Comparison of ENCODE assay signal across 19 cellular contexts in genomic region chr2:180203972-180204371, GRCh38.
A peak's percentile ranks its signal among the peaks of the same experiment; 100 is the strongest.
DNase-seq lines count a peak whose midpoint lies in the region; ATAC-seq, FAIRE-seq and TF ChIP-seq lines count a peak whose summit lies in the region.
"Had no signal": no experiment of that assay in that cellular context is flagged by ENCODE, and none has a peak within 500 bp of the region (broad histone marks: within the 10 kb centered on the region; RNA-seq: fewer than 3 reads in every experiment).

No MANE protein-coding gene starts in this region.

- CTCF ChIA-PET in K562 (lab: Yijun Ruan, JAX; ENCODE audit: low intra/inter-chr PET ratio): no interaction called here

- no peak overlapping the region for H3K9ac ChIP-seq in GM23248
- no peak overlapping the region for H3K9ac ChIP-seq in K562 (ENCODE audit: insufficient read depth in 1 of 2, low read depth in 2 of 2, low read length in 2 of 2)

- H3K4me1 ChIP-seq in GM23248 (ENCODE audit: insufficient read depth) (peaks cover 29% of the 10 kb centered on the region), K562 (replicated peaks in 1 of 2; ENCODE audit: control insufficient read depth in 2 of 2, insufficient read depth in 2 of 2, low read length in 2 of 2) (no peaks in the 10 kb centered on the region), gastroesophageal sphincter (peaks cover 3 to 30% (median 4%) of the 10 kb centered on the region in 3 donors)

- H3K27ac ChIP-seq in GM23248 (peak overlapping the region; percentile 42), K562 (ENCODE audit: extremely low read depth, low read depth, low read length) (no peak overlapping the region), gastroesophageal sphincter (no peak overlapping the region)
- H3K27ac ChIP-seq: WERI-Rb-1 had no signal

- TF ChIP-seq RAD21 in K562 (CRISPR knock-in tag; conservative IDR thresholded peaks at IDR 0.05 in 1 of 2, IDR thresholded peaks at IDR 0.05 in 1 of 2): no peak

- WGBS in GM23248 (ENCODE audit: low coverage in 1 of 2, low lambda C conversion rate in 2 of 2, missing lambda C conversion rate in 2 of 2), 2 experiments: 44 to 48% methylated on average over 2 of the region's 2 CpGs
- 0% methylated on average over 2 of the region's 2 CpGs for WGBS in K562 (ENCODE audit: insufficient coverage, low coverage, missing lambda C conversion rate)
- WGBS in gastroesophageal sphincter (ENCODE audit: low coverage in 1 of 2), 2 donors: 88% methylated on average over 2 of the region's 2 CpGs; no CpG with 5 or more reads in 1 of the 2 donors

- no TSS peak for BruUV-seq in K562 (replicated peaks; lab: Mats Ljungman, UMichigan)

- H2AFZ ChIP-seq in GM23248: peak overlapping the region; percentile 3; the same call in 1 of the 2 replicates
- no peak overlapping the region for H2AFZ ChIP-seq in K562 (ENCODE audit: low read depth, low read length)

- intact Hi-C loops in K562 (cut with micrococcal nuclease) (no loop called here), posterior vena cava (cut with DNase I) (no loop called here)

- H3K27me3 ChIP-seq in GM23248 (replicated peaks; ENCODE audit: insufficient read depth) (no peaks in the 10 kb centered on the region), K562 (ENCODE audit: control insufficient read depth in 2 of 2, insufficient read depth in 2 of 2, low read length in 2 of 2) (no peaks in the 10 kb centered on the region), gastroesophageal sphincter (no peaks in the 10 kb centered on the region)

- H3K9me3 ChIP-seq in GM23248 (ENCODE audit: low read depth): no peaks in the 10 kb centered on the region
- H3K9me3 ChIP-seq in K562 (replicated peaks; ENCODE audit: control insufficient read depth, insufficient read depth, low read depth, low read length): no peaks in the 10 kb centered on the region; the same call in 1 of the 2 replicates
- no peaks in the 10 kb centered on the region for H3K9me3 ChIP-seq in gastroesophageal sphincter

- H4K20me1 ChIP-seq in GM23248 (ENCODE audit: insufficient read depth) (no peaks in the 10 kb centered on the region), K562 (replicated peaks; ENCODE audit: control insufficient read depth, insufficient read depth, low read length) (no peaks in the 10 kb centered on the region)

- peaks cover 10% of the 10 kb centered on the region; the same call in 1 of the 2 replicates for H3F3A ChIP-seq in GM23248 (ENCODE audit: insufficient read depth)

- H3K79me2 ChIP-seq in GM23248 (ENCODE audit: insufficient read depth) (no peaks in the 10 kb centered on the region), K562 (ENCODE audit: control insufficient read depth, insufficient read depth, low read length) (no peaks in the 10 kb centered on the region)

- TF ChIP-seq POLR2A in K562 (conservative IDR thresholded peaks at IDR 0.05) (no peak), gastroesophageal sphincter (IDR thresholded peaks at IDR 0.05) (no peak)

- POLR2A ChIA-PET in K562 (lab: Yijun Ruan, JAX): no interaction called here

- in situ Hi-C loops in GM23248 (cut with MboI) (no loop called here), K562 (cut with MboI) (no loop called here)

- no peak for FAIRE-seq in K562 (lab: Jason Lieb, UNC)
- FAIRE-seq: frontal cortex had no signal

- ATAC-seq in K562: no peak
- ATAC-seq in gastroesophageal sphincter: peak; percentile 67
- no peak for ATAC-seq in omental fat pad (ENCODE audit: low FRiP score)
- ATAC-seq in GM19455 (IDR thresholded peaks at IDR 0.05; ENCODE audit: unreplicated experiment): no peak
- ATAC-seq: HCT116, SK-N-SH treated with all-trans-retinoic acid at 6 μM for 48 hours had no signal

- no peaks in the 10 kb centered on the region for H3K9me1 ChIP-seq in K562 (ENCODE audit: control insufficient read depth, insufficient read depth, low read length)

- no peaks in the 10 kb centered on the region for H3K36me3 ChIP-seq in GM23248 (ENCODE audit: low read depth)
- no peaks in the 10 kb centered on the region for H3K36me3 ChIP-seq in K562 (ENCODE audit: control insufficient read depth, insufficient read depth, low read length)
- H3K36me3 ChIP-seq in gastroesophageal sphincter: no peaks in the 10 kb centered on the region
- H3K36me3 ChIP-seq: WERI-Rb-1 had no signal

- no peaks in the 10 kb centered on the region for H3K9me2 ChIP-seq in GM23248 (ENCODE audit: insufficient read depth)

- no peak overlapping the region for H3K4me2 ChIP-seq in GM23248 (ENCODE audit: unreplicated experiment)
- no peak overlapping the region for H3K4me2 ChIP-seq in K562 (ENCODE audit: insufficient read depth, low read length)

- DNase-seq in GM23248: peak; percentile 91
- DNase-seq in K562 (ENCODE audit: extremely low read depth in 1 of 4, low spot score in 3 of 4): no peak
- peak; percentile 81 for DNase-seq in posterior vena cava (ENCODE audit: low spot score)
- DNase-seq in hepatic stellate cell (ENCODE audit: low spot score): no peak
- no peak for DNase-seq in activated gamma-delta T cell (lab: John Stamatoyannopoulos, UW)
- DNase-seq in omental fat pad (ENCODE audit: low spot score): no peak
- DNase-seq: activated naive CD8-positive, alpha-beta T cell treated with anti-CD3 and anti-CD28 coated beads for 36 hours; C1 segment of cervical spinal cord; cortex of kidney; DMS79; MV-4-11; NCI-H2171; retina; WERI-Rb-1 had no signal

- TF ChIP-seq CTCF in K562 (IDR thresholded peaks at IDR 0.05 in 2 of 3, conservative IDR thresholded peaks at IDR 0.05 in 1 of 3; ENCODE audit: insufficient read depth in 2 of 3, low read depth in 1 of 3, low read length in 3 of 3): no peak
- TF ChIP-seq CTCF in gastroesophageal sphincter (IDR thresholded peaks at IDR 0.05): no peak
- no peak for TF ChIP-seq CTCF in omental fat pad (IDR thresholded peaks at IDR 0.05)

- no peak for TF ChIP-seq EP300 in K562 (IDR thresholded peaks at IDR 0.05; ENCODE audit: low read length)
- no peak for TF ChIP-seq EP300 in gastroesophageal sphincter (IDR thresholded peaks at IDR 0.05)

- H3K4me3 ChIP-seq in GM23248 (no peak overlapping the region), K562 (no peak overlapping the region), gastroesophageal sphincter (no peak overlapping the region)

TF ChIP-seq in K562, 482 proteins besides CTCF, POLR2A, EP300 and RAD21:
- no peak for TF ChIP-seq BRF2 (IDR thresholded peaks at IDR 0.05; ENCODE audit: borderline replicate concordance, insufficient read depth, insufficient read length)
- peak; percentile 91 for TF ChIP-seq ZBTB17 (CRISPR knock-in tag; IDR thresholded peaks at IDR 0.05)
- no peak for TF ChIP-seq HINFP (tag; conservative IDR thresholded peaks at IDR 0.05; ENCODE audit: low read depth)
- no peak for TF ChIP-seq DNMT1 (IDR thresholded peaks at IDR 0.05)
- TF ChIP-seq GABPB2 (CRISPR knock-in tag; conservative IDR thresholded peaks at IDR 0.05): no peak

Comparison
In these comparisons a context has a peak if more than half of its experiments do, and no peak if none do; other contexts are left out.
1. DNase-seq: peak in GM23248 (single experiment) and posterior vena cava (single experiment); none in K562 (0 of 4), hepatic stellate cell (single experiment), activated gamma-delta T cell (single experiment) and omental fat pad (single experiment).